Comparison of ENCODE assay signal across 8 cellular contexts in genomic region chr1:202615501-202616354, GRCh38.
DNase-seq lines count a peak whose midpoint lies in the region; ATAC-seq and TF ChIP-seq lines count a peak whose summit lies in the region.

No MANE protein-coding gene starts in this region.

- no peak overlapping the region for H3T11ph ChIP-seq in H9 (ENCODE audit: low read length)

- H3K79me2 ChIP-seq in H9 (ENCODE audit: insufficient read depth, low read length) (no peaks in the 10 kb centered on the region), MM.1S (ENCODE audit: low read length) (no peaks in the 10 kb centered on the region)

- no peak overlapping the region for H4K8ac ChIP-seq in H9 (replicated peaks; ENCODE audit: insufficient read length, low read depth, low read length)

- H3K4me2 ChIP-seq in H9 (ENCODE audit: insufficient read depth, insufficient read length, low read length) = no peak overlapping the region
- H3K4me2 ChIP-seq in MM.1S (ENCODE audit: low read depth, low read length) = peak overlapping the region; percentile 95

- in situ Hi-C loops in G401 (cut with HindIII; ENCODE audit: low sequenced_read_pairs) = no loop called here

- no peaks in the 10 kb centered on the region for H3K23me2 ChIP-seq in H9 (ENCODE audit: insufficient read length, low read depth, low read length, poor library complexity, severe bottlenecking)

- ATAC-seq in GM18498 (IDR thresholded peaks at IDR 0.05; ENCODE audit: unreplicated experiment) = peak; percentile 74

- no peak overlapping the region for H2BK12ac ChIP-seq in H9 (ENCODE audit: insufficient read length, low read depth, low read length)

- no peak overlapping the region for H3K23ac ChIP-seq in H9 (ENCODE audit: insufficient read length, low read depth, low read length)

- no peak overlapping the region for H2AFZ ChIP-seq in H9 (ENCODE audit: low read length)
- no peak overlapping the region for H2AFZ ChIP-seq in MM.1S (ENCODE audit: low read length)

- H2BK120ac ChIP-seq in H9 (ENCODE audit: low read depth, low read length, poor library complexity, severe bottlenecking) = no peak overlapping the region

- H3K9me3 Mint-ChIP-seq in H9 = peaks cover 0 to 6% of the 10 kb centered on the region in 2 experiments; a peak in 1 of 5 replicates
- no peaks in the 10 kb centered on the region for H3K9me3 Mint-ChIP-seq in nephron progenitor cell

- H2BK20ac ChIP-seq in H9 (ENCODE audit: low read depth, low read length, poor library complexity, severe bottlenecking) = no peak overlapping the region

- no peak overlapping the region for H2BK5ac ChIP-seq in H9 (ENCODE audit: insufficient read length, low read length)

- H3K27ac ChIP-seq in H9 (ENCODE audit: insufficient read length, low read depth, low read length) (no peak overlapping the region), MM.1S (ENCODE audit: low read length) (peak overlapping the region; percentile 84)

- no peaks in the 10 kb centered on the region for H3K9me2 ChIP-seq in MM.1S (replicated peaks; ENCODE audit: insufficient read depth, low read length)

- H3K79me1 ChIP-seq in H9 (ENCODE audit: insufficient read depth, low read depth, low read length, poor library complexity, severe bottlenecking) = no peaks in the 10 kb centered on the region

- no peak overlapping the region for H4K91ac ChIP-seq in H9 (ENCODE audit: insufficient read length, low read depth, low read length)

- no peak overlapping the region for H3K4ac ChIP-seq in H9 (ENCODE audit: low read depth, low read length)

- H3K9ac ChIP-seq in H9 (ENCODE audit: extremely low read depth, insufficient read length, low read length) (no peak overlapping the region), MM.1S (ENCODE audit: low read length) (peak overlapping the region; percentile 52; the same call in 1 of the 2 replicates)

- no peaks in the 10 kb centered on the region for H3K9me3 ChIP-seq in H9 (ENCODE audit: control insufficient read depth, low read depth, low read length)
- no peaks in the 10 kb centered on the region for H3K9me3 ChIP-seq in MM.1S (replicated peaks; ENCODE audit: insufficient read depth, low read length)

- H3K27me3 Mint-ChIP-seq in H9 (ENCODE audit: low read depth) = peaks cover 1% of the 10 kb centered on the region; the same call in 1 of the 2 replicates
- peaks cover 6% of the 10 kb centered on the region for H3K27me3 Mint-ChIP-seq in nephron progenitor cell (ENCODE audit: low read depth, poor library complexity)

- peak overlapping the region; percentile 60 to 63 (median 62); a peak in 5 of 7 replicates for H3K27ac Mint-ChIP-seq in H9
- H3K27ac Mint-ChIP-seq in nephron progenitor cell = peak overlapping the region; percentile 62

- peak overlapping the region; percentile 53 for H3K4me3 ChIP-seq in MM.1S (ENCODE audit: low read length)
- no peak overlapping the region for H3K4me3 ChIP-seq in cardiac fibroblast (replicated peaks in 1 of 2; ENCODE audit: low read depth in 2 of 2, low read length in 2 of 2)

- H3F3A ChIP-seq in MM.1S (ENCODE audit: insufficient read depth, low read length) = peaks cover 22% of the 10 kb centered on the region

- no peak overlapping the region for H3K18ac ChIP-seq in H9 (ENCODE audit: insufficient read length, low read depth, low read length)

- DNase-seq in H9 (no peak), MM.1S (peak; percentile 82), cardiac fibroblast (ENCODE audit: low read depth in 2 of 2) (peak; percentile 52 to 77), nephron progenitor cell (no peak), NCI-H345 (lab: John Stamatoyannopoulos, UW) (no peak), SK-N-DZ (ENCODE audit: low spot score) (no peak), G401 (ENCODE audit: low spot score) (no peak)

- no peak overlapping the region for H3K4me3 Mint-ChIP-seq in H9
- H3K4me3 Mint-ChIP-seq in nephron progenitor cell = no peak overlapping the region

- no peak overlapping the region for H3K56ac ChIP-seq in H9 (ENCODE audit: insufficient read length, low read depth, low read length)

- H3K27me3 ChIP-seq in H9 (ENCODE audit: insufficient read depth, low read length) (no peaks in the 10 kb centered on the region), MM.1S (replicated peaks; ENCODE audit: insufficient read depth, low read length) (no peaks in the 10 kb centered on the region)

- H3K36me3 ChIP-seq in MM.1S (replicated peaks; ENCODE audit: insufficient read depth, low read length) = no peaks in the 10 kb centered on the region

- no peak overlapping the region for H2BK15ac ChIP-seq in H9 (ENCODE audit: low read depth, low read length)

- H3K4me1 ChIP-seq in H9 (ENCODE audit: insufficient read depth, low read length) (0 out of 2 replicates have a peak, but pooled peaks cover 4% of the 10 kb centered on the region), MM.1S (ENCODE audit: low read length) (peaks cover 45% of the 10 kb centered on the region)

- H2AK5ac ChIP-seq in H9 (ENCODE audit: insufficient read length, low read length) = no peak overlapping the region

- H4K20me1 ChIP-seq in H9 (ENCODE audit: control insufficient read depth, insufficient read depth, insufficient read length) (no peaks in the 10 kb centered on the region), MM.1S (ENCODE audit: insufficient read depth, low read length) (no peaks in the 10 kb centered on the region)

- no peak overlapping the region for H4K5ac ChIP-seq in H9 (ENCODE audit: insufficient read length, low read depth, low read length)

- no peak for TF ChIP-seq CTCF in H9 (conservative IDR thresholded peaks at IDR 0.05)
- no peak for TF ChIP-seq CTCF in MM.1S (IDR thresholded peaks at IDR 0.05; ENCODE audit: low read length)
- no peak for TF ChIP-seq CTCF in cardiac fibroblast (IDR thresholded peaks at IDR 0.05; ENCODE audit: low read depth, low read length)
- no peak for TF ChIP-seq CTCF in nephron progenitor cell (IDR thresholded peaks at IDR 0.05)

- H3K4me1 Mint-ChIP-seq in H9 (peaks cover 25 to 27% of the 10 kb centered on the region in 2 experiments), nephron progenitor cell (peaks cover 65% of the 10 kb centered on the region)

- no peak overlapping the region; the same call in 1 of the 2 replicates for H3K14ac ChIP-seq in H9 (ENCODE audit: insufficient read depth, low read length)

- WGBS in H9 (ENCODE audit: extremely low coverage, insufficient read length, low lambda C conversion rate) = no CpG with 5 or more reads among the region's 11 CpGs

- H3K36me3 Mint-ChIP-seq in H9 (ENCODE audit: insufficient read depth in 1 of 3, low read depth in 3 of 3) (peaks cover 0 to 8% (median 0%) of the 10 kb centered on the region in 3 experiments; a peak in 2 of 7 replicates), nephron progenitor cell (ENCODE audit: low read depth) (no peaks in the 10 kb centered on the region)

Comparison
In these comparisons a context has a peak if more than half of its experiments do, and no peak if none do; other contexts are left out.
1. DNase-seq: peak in MM.1S (single experiment) and cardiac fibroblast (2 of 2); none in H9 (single experiment), nephron progenitor cell (single experiment), NCI-H345 (single experiment), SK-N-DZ (single experiment) and G401 (single experiment).